Comparison of ENCODE assay signal across 11 cellular contexts in the genomic region with DNA sequence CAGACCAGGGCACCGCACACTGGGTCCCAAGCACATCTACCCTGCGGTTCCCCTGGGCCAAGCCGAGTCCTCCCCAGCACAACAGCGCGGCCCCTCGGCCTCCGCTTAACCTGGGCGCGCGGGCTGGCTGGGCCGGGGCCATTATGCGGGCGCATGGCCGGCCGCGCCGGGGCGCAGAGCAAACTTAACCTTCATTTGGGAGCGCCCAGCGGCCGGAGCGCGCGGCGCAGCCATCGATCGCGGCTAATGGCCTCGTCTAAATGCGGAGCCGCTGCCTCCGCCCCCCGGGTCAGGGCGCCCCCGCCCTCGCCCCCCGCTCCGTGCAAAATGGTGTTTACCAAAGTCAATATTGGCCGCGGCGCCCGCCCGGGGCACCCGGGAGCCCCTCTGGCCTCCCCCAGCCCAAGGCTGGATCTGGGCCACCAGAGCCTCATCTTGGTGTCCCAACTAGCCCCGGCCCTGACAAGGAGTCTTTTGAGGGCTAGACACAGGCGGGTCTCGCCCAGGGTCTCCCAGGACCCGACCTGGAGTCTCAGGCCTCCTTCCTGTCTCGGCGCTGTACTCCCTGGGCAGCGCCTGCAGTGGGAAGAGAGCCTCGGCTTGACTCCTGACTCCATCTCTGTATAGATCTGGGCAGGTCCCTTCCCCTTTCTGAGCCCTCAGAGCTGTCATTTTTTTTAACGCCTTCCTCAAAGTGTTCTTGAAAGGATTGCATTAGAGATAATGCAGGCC.
DNase-seq lines count a peak whose midpoint lies in the region; ATAC-seq and TF ChIP-seq lines count a peak whose summit lies in the region.
"Had no signal": no experiment of that assay in that cellular context is flagged by ENCODE, and none has a peak within 500 bp of the region (broad histone marks: within the 10 kb centered on the region; RNA-seq: fewer than 3 reads in every experiment).

No MANE protein-coding gene starts in this region.

- H3K4me2 ChIP-seq in mesendoderm (ENCODE audit: low read length) = peak overlapping the region; percentile 47

- peak overlapping the region; percentile 43 for H3K9ac ChIP-seq in mesendoderm (ENCODE audit: low read length)

- no peaks in the 10 kb centered on the region for H3K79me1 ChIP-seq in mesendoderm (ENCODE audit: low read length)

- H4K8ac ChIP-seq in mesendoderm (ENCODE audit: low read depth, low read length) = no peak overlapping the region

- H3K36me3 ChIP-seq in mesendoderm (ENCODE audit: control insufficient read depth, insufficient read depth, low read length) = no peaks in the 10 kb centered on the region

- no peak overlapping the region for H2BK15ac ChIP-seq in mesendoderm (replicated peaks; ENCODE audit: low read depth)

- no CpG with 5 or more reads among the region's 53 CpGs for WGBS in mesendoderm (ENCODE audit: extremely low coverage, insufficient coverage, low lambda C conversion rate)

- TF ChIP-seq CTCF in LNCaP clone FGC (IDR thresholded peaks at IDR 0.05; ENCODE audit: control insufficient read depth, extremely low read depth, insufficient read depth) = 0 out of 2 replicates have a peak, but pooled peaks have one; percentile 5
- TF ChIP-seq CTCF in choroid plexus epithelial cell (conservative IDR thresholded peaks at IDR 0.05; ENCODE audit: low read depth, low read length) = peak; percentile 28

- no peak overlapping the region for H4K5ac ChIP-seq in mesendoderm (ENCODE audit: low read length)

- no peak overlapping the region for H2BK120ac ChIP-seq in mesendoderm (ENCODE audit: low read depth, low read length)

- no peak overlapping the region for H3K18ac ChIP-seq in mesendoderm (ENCODE audit: low read length)

- peak overlapping the region; percentile 68 for H3K56ac ChIP-seq in mesendoderm (ENCODE audit: low read length)

- H3K27ac ChIP-seq in mesendoderm (ENCODE audit: low read depth, low read length) = no peak overlapping the region

- H2BK5ac ChIP-seq in mesendoderm (ENCODE audit: low read length) = no peak overlapping the region

- peaks cover 9% of the 10 kb centered on the region for H3K27me3 ChIP-seq in mesendoderm (ENCODE audit: insufficient read depth, low read length, poor library complexity)

- no peak overlapping the region for H3K4ac ChIP-seq in mesendoderm (ENCODE audit: low read depth, low read length)

- ATAC-seq in GM21786 (IDR thresholded peaks at IDR 0.05; ENCODE audit: unreplicated experiment) = no peak

- no peaks in the 10 kb centered on the region for H3K79me2 ChIP-seq in mesendoderm (ENCODE audit: control insufficient read depth, insufficient read depth, low read length)

- H2AK5ac ChIP-seq in mesendoderm (ENCODE audit: low read length) = no peak overlapping the region

- no peak overlapping the region for H3K23ac ChIP-seq in mesendoderm (ENCODE audit: low read length)

- H3K4me3 ChIP-seq in LNCaP clone FGC (ENCODE audit: low read depth, low read length) (no peak overlapping the region), choroid plexus epithelial cell (ENCODE audit: low read depth, low read length) (no peak overlapping the region), mesendoderm (ENCODE audit: low read length) (no peak overlapping the region)

- no peaks in the 10 kb centered on the region for H3K4me1 ChIP-seq in mesendoderm (ENCODE audit: control insufficient read depth, low read depth, low read length)

- DNase-seq in CD1c-positive myeloid dendritic cell (ENCODE audit: extremely low spot score) (peak; percentile 8), LNCaP clone FGC (ENCODE audit: low read depth) (no peak), choroid plexus epithelial cell (ENCODE audit: low read depth) (peak; percentile 23), mesendoderm (peak; percentile 69), activated gamma-delta T cell (lab: John Stamatoyannopoulos, UW) (no peak), NCI-H446 treated with DMSO at 0.1 percent for 48 hours (lab: John Stamatoyannopoulos, UW) (no peak), activated T-cell treated with anti-CD3 and anti-CD28 coated beads for 4 hours (no peak)
- DNase-seq: activated CD4-positive, alpha-beta memory T cell treated with anti-CD3 and anti-CD28 coated beads, Interleukin-2, amount 10 ng/mL, durations not matched to agents 7 days and 5 days; CD8-positive, alpha-beta T cell; occipital lobe had no signal

Comparison
In these comparisons a context has a peak if more than half of its experiments do, and no peak if none do; other contexts are left out.
1. DNase-seq: peak in CD1c-positive myeloid dendritic cell (single experiment), choroid plexus epithelial cell (single experiment) and mesendoderm (single experiment); none in LNCaP clone FGC (single experiment), activated gamma-delta T cell (single experiment), NCI-H446 treated with DMSO at 0.1 percent for 48 hours (single experiment) and activated T-cell treated with anti-CD3 and anti-CD28 coated beads for 4 hours (single experiment).